ENCODE assay signal across 11 cellular contexts in genomic region chr14:101595887-101596721, GRCh38. TPM values are rescaled to one million over a fixed set of nuclear protein-coding genes. Genes with fewer than 3 reads are reported as not detected.
A peak's percentile ranks its signal among the peaks of the same experiment; 100 is the strongest.
DNase-seq lines count a peak whose midpoint lies in the region; ATAC-seq and TF ChIP-seq lines count a peak whose summit lies in the region.
"Had no signal": no experiment of that assay in that cellular context is flagged by ENCODE, and none has a peak within 500 bp of the region (broad histone marks: within the 10 kb centered on the region; RNA-seq: fewer than 3 reads in every experiment).

No MANE protein-coding gene starts in this region.

- H3K4me1 Mint-ChIP-seq in activated naive CD8-positive, alpha-beta T cell treated with anti-CD3 and anti-CD28 coated beads for 36 hours, result peaks cover 17% of the 10 kb centered on the region

- H3K9me3 ChIP-seq in OCI-LY7 (ENCODE audit: low read length), result peaks cover 21% of the 10 kb centered on the region
- peaks cover 0 to 16% (median 5%) of the 10 kb centered on the region in 8 donors for H3K9me3 ChIP-seq in spleen
- H3K9me3 ChIP-seq in SJCRH30 (replicated peaks), result no peaks in the 10 kb centered on the region; the same call in 1 of the 2 replicates
- H3K9me3 ChIP-seq: right lobe of liver had no signal

- no peaks in the 10 kb centered on the region for H4K20me1 ChIP-seq in OCI-LY7 (ENCODE audit: insufficient read depth, low read length)

- TF ChIP-seq CTCF in OCI-LY7 (conservative IDR thresholded peaks at IDR 0.05; ENCODE audit: low read length), result no peak
- TF ChIP-seq CTCF in spleen (IDR thresholded peaks at IDR 0.05 in 8 of 11, conservative IDR thresholded peaks at IDR 0.05 in 3 of 11), result no peak
- TF ChIP-seq CTCF in foreskin keratinocyte (conservative IDR thresholded peaks at IDR 0.05), result no peak

- no peaks in the 10 kb centered on the region for H3K9me2 ChIP-seq in OCI-LY7 (ENCODE audit: insufficient read depth, low read length)

- CTCF ChIA-PET in OCI-LY7 (lab: Charles Lee; ENCODE audit: unreplicated experiment), result no interaction called here

- H3K27me3 ChIP-seq in spleen (replicated peaks in 1 of 7) (no peaks in the 10 kb centered on the region), foreskin keratinocyte (no peaks in the 10 kb centered on the region), SJCRH30 (no peaks in the 10 kb centered on the region)
- H3K27me3 ChIP-seq: right lobe of liver had no signal

- no peaks in the 10 kb centered on the region for H3K27me3 Mint-ChIP-seq in activated naive CD8-positive, alpha-beta T cell treated with anti-CD3 and anti-CD28 coated beads for 36 hours

- POLR2A ChIA-PET in OCI-LY7 (lab: Charles Lee), result no interaction called here

- peaks cover 12% of the 10 kb centered on the region for H3K9me3 Mint-ChIP-seq in activated naive CD8-positive, alpha-beta T cell treated with anti-CD3 and anti-CD28 coated beads for 36 hours

- H3K4me2 ChIP-seq in OCI-LY7 (ENCODE audit: low read length), result peak overlapping the region; percentile 57

- no peak for ATAC-seq in foreskin keratinocyte
- ATAC-seq: right lobe of liver had no signal

- peaks cover 16% of the 10 kb centered on the region for H3K4me1 ChIP-seq in OCI-LY7 (ENCODE audit: insufficient read depth, low read length, poor library complexity, severe bottlenecking)
- H3K4me1 ChIP-seq in spleen, result peaks cover 5 to 21% (median 13%) of the 10 kb centered on the region in 6 donors
- H3K4me1 ChIP-seq in foreskin keratinocyte, result no peaks in the 10 kb centered on the region
- no peaks in the 10 kb centered on the region for H3K4me1 ChIP-seq in SJCRH30
- H3K4me1 ChIP-seq: right lobe of liver had no signal

- no peaks in the 10 kb centered on the region for H3K36me3 ChIP-seq in OCI-LY7 (ENCODE audit: insufficient read depth, low read length)
- no peaks in the 10 kb centered on the region for H3K36me3 ChIP-seq in spleen
- H3K36me3 ChIP-seq in SJCRH30, result no peaks in the 10 kb centered on the region
- H3K36me3 ChIP-seq: right lobe of liver had no signal

- H2AFZ ChIP-seq in OCI-LY7 (ENCODE audit: low read length), result peak overlapping the region; percentile 71; the same call in 1 of the 2 replicates

- peak overlapping the region; percentile 34 for H3K4me3 ChIP-seq in OCI-LY7 (ENCODE audit: low read depth, low read length, poor library complexity, severe bottlenecking)
- H3K4me3 ChIP-seq in spleen, result no peak overlapping the region
- no peak overlapping the region for H3K4me3 ChIP-seq in SJCRH30
- H3K4me3 ChIP-seq: right lobe of liver had no signal

- DNase-seq in GM03348 (ENCODE audit: low spot score), result peak; percentile 3
- DNase-seq in OCI-LY7 (ENCODE audit: low spot score), result peak; percentile 86
- peak; percentile 40 for DNase-seq in activated naive CD8-positive, alpha-beta T cell treated with anti-CD3 and anti-CD28 coated beads for 36 hours
- DNase-seq in spleen, result peak; percentile 77
- no peak for DNase-seq in effector CD8-positive, alpha-beta T cell (lab: John Stamatoyannopoulos, UW)
- no peak for DNase-seq in foreskin keratinocyte
- DNase-seq in NCI-H2227 treated with DMSO at 0.1 percent for 48 hours (lab: John Stamatoyannopoulos, UW), result no peak
- no peak for DNase-seq in SJCRH30

- 35 to 40% (median 37%) methylated on average over 8 of the region's 8 CpGs for WGBS in spleen, 5 donors

- no peak for TF ChIP-seq POLR2A in spleen (IDR thresholded peaks at IDR 0.05)

- BruUV-seq in OCI-LY7 (replicated peaks; lab: Mats Ljungman, UMichigan), result no TSS peak

- intact Hi-C loops in OCI-LY7 (cut with micrococcal nuclease; ENCODE audit: unreplicated experiment) (loop anchor here (1.0 kb wide), 1 partner anchor 235 kb away; no protein-coding TSS in a partner anchor), spleen (cut with DNase I; ENCODE audit: low total_unique reads) (no loop called here)

- peaks cover 14% of the 10 kb centered on the region for H3K36me3 Mint-ChIP-seq in activated naive CD8-positive, alpha-beta T cell treated with anti-CD3 and anti-CD28 coated beads for 36 hours

- H3K27ac ChIP-seq in OCI-LY7 (ENCODE audit: low read depth, low read length, poor library complexity, severe bottlenecking) (peak overlapping the region; percentile 60), spleen (peak overlapping the region in 6 of 8 donors; percentile 1 to 76 (median 50)), foreskin keratinocyte (no peak overlapping the region), SJCRH30 (no peak overlapping the region)
- H3K27ac ChIP-seq: right lobe of liver had no signal

- H3K79me2 ChIP-seq in OCI-LY7 (ENCODE audit: insufficient read depth, low read depth, low read length), result no peaks in the 10 kb centered on the region

- peak overlapping the region; percentile 32 for H3K4me3 Mint-ChIP-seq in activated naive CD8-positive, alpha-beta T cell treated with anti-CD3 and anti-CD28 coated beads for 36 hours

- H3K27ac Mint-ChIP-seq in activated naive CD8-positive, alpha-beta T cell treated with anti-CD3 and anti-CD28 coated beads for 36 hours, result peak overlapping the region; percentile 82

RNA-seq across cellular contexts. Expression of gene DIO3, which starts 34.8 kb away (rescaled TPM):
- 0.10 TPM in 1 of 2 replicates, not detected in the other for total RNA-seq in OCI-LY7 (2014; rRNA removed; shearing (Covaris generic))
- total RNA-seq in OCI-LY7 (2022), result not detected in 2 replicates
- total RNA-seq in activated naive CD8-positive, alpha-beta T cell treated with anti-CD3 and anti-CD28 coated beads for 36 hours, result not detected
- 1 to 10 TPM in 1 of 7 donors, under 1 TPM in 4, not detected in 2; 0.20 to 1.3 (median 0.36) TPM for total RNA-seq in spleen
- polyA plus RNA-seq in spleen, result under 1 TPM; 0.04 to 0.46 (median 0.42) TPM
- not detected in 2 replicates for total RNA-seq in foreskin keratinocyte
- not detected in 2 replicates for polyA plus RNA-seq in foreskin keratinocyte
- not detected in 2 replicates for total RNA-seq in SJCRH30 (2014; rRNA removed; shearing (Covaris generic))
- total RNA-seq: chondrocyte, M059J had no signal

Comparison
In these comparisons a context has a peak if more than half of its experiments do, and no peak if none do; other contexts are left out.
1. DNase-seq: peak in GM03348 (single experiment), OCI-LY7 (single experiment), activated naive CD8-positive, alpha-beta T cell treated with anti-CD3 and anti-CD28 coated beads for 36 hours (single experiment) and spleen (single experiment); none in effector CD8-positive, alpha-beta T cell (single experiment), foreskin keratinocyte (0 of 2), NCI-H2227 treated with DMSO at 0.1 percent for 48 hours (single experiment) and SJCRH30 (0 of 2).
2. H3K27ac ChIP-seq: peak in OCI-LY7 (single experiment) and spleen (6 of 8); none in foreskin keratinocyte (single experiment) and SJCRH30 (single experiment).